Comparison of ENCODE assay signal across 1 cellular context in the genomic region with DNA sequence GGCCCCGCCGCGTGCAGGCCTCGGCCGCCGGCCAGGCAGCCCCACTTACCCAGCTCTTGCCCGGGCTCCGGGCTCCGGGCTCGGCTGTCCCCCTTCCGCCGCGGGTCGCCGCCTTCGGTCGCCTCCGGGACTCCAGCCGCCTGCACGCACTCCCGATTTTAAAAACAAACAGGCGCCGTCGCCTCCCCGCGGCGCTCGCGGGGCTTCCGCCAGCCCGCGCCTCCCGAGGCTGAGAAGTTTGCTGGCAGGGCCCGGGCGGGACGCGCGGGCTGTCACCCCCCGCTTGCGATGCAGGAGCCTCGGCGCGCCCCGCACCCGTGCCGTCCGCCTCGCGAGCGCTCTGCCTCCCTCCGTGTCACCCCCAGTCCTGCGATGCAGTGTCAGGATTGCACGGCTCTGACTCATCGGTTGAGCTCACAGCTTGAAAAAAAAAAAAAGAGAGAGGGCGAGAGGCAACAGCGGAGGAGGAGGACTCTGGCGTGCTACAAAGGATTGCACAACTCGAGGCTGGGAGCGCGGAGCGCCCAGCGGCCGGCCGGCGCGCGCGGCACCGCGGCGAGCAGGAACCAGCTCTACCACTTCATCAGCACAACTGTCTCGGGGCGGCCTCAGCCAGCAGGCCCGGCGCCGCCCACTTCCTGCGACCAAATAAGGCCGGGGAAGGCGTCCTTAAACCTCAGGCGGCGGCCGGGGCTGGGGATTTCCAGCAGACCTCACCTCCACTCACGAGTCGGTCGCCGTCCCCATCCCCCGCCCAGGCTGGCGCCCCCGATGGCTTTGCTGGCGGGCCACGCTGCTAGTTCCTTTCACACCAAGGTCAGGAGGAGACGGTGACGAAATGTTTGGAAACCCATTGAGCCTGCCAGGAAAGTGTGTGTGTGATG.
TF ChIP-seq lines count a peak whose summit lies in the region.

No MANE protein-coding gene starts in this region.

TF ChIP-seq in HepG2, 621 proteins besides CTCF, POLR2A, EP300 and RAD21 (continued from another document and continues in another):
- TF ChIP-seq, protein P1, sequence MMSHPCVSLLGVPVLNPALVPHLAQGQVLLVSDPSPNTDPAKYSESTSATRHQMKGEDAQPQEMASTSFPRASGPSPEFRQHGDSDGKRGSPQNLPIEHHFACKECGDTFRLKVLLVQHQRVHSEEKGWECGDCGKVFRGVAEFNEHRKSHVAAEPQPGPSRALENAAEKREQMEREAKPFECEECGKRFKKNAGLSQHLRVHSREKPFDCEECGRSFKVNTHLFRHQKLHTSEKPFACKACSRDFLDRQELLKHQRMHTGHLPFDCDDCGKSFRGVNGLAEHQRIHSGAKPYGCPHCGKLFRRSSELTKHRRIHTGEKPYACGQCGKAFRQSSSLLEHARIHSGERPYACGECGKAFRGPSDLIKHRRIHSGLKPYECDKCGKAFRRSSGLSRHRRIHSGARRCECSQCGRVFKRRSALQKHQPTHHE (CRISPR knock-in tag; IDR thresholded peaks at IDR 0.05; ENCODE audit: borderline replicate concordance), result no peak
- TF ChIP-seq, protein P2, sequence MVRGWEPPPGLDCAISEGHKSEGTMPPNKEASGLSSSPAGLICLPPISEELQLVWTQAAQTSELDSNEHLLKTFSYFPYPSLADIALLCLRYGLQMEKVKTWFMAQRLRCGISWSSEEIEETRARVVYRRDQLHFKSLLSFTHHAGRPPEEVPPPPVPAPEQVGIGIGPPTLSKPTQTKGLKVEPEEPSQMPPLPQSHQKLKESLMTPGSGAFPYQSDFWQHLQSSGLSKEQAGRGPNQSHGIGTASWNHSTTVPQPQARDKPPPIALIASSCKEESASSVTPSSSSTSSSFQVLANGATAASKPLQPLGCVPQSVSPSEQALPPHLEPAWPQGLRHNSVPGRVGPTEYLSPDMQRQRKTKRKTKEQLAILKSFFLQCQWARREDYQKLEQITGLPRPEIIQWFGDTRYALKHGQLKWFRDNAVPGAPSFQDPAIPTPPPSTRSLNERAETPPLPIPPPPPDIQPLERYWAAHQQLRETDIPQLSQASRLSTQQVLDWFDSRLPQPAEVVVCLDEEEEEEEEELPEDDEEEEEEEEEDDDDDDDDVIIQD (CRISPR knock-in tag; IDR thresholded peaks at IDR 0.05; ENCODE audit: low read depth), result 0 out of 2 replicates have a peak, but pooled peaks have one; percentile 29
- TF ChIP-seq ZNF441 (CRISPR knock-in tag; IDR thresholded peaks at IDR 0.05; ENCODE audit: borderline replicate concordance) (peak; percentile 89), ZNF430 (CRISPR knock-in tag; IDR thresholded peaks at IDR 0.05) (peak; percentile 96), ZNF329 (CRISPR knock-in tag; IDR thresholded peaks at IDR 0.05; ENCODE audit: low read depth) (0 out of 2 replicates have a peak, but pooled peaks have one; percentile 33), ZNF460 (CRISPR knock-in tag; IDR thresholded peaks at IDR 0.05; ENCODE audit: borderline replicate concordance) (peak; percentile 14; the same call in 1 of the 2 replicates), SRY (CRISPR knock-in tag; IDR thresholded peaks at IDR 0.05) (no peak), HOXA7 (CRISPR knock-in tag; IDR thresholded peaks at IDR 0.05) (no peak), TCF12 (IDR thresholded peaks at IDR 0.05) (no peak), TCF12 (CRISPR knock-in tag; IDR thresholded peaks at IDR 0.05) (0 out of 2 replicates have a peak, but pooled peaks have one; percentile 33), NR1H2 (CRISPR knock-in tag; IDR thresholded peaks at IDR 0.05; ENCODE audit: borderline replicate concordance, low read depth) (no peak), TAF15 (IDR thresholded peaks at IDR 0.05; ENCODE audit: low read depth, low read length, poor library complexity, severe bottlenecking) (no peak), ZNF674 (CRISPR knock-in tag; IDR thresholded peaks at IDR 0.05; ENCODE audit: low read depth) (no peak), ARNT (IDR thresholded peaks at IDR 0.05) (no peak), ZNF777 (CRISPR knock-in tag; IDR thresholded peaks at IDR 0.05) (peak; percentile 51; the same call in 1 of the 2 replicates), ZNF484 (CRISPR knock-in tag; IDR thresholded peaks at IDR 0.05; ENCODE audit: borderline replicate concordance, low read depth) (no peak), ZNF678 (CRISPR knock-in tag; IDR thresholded peaks at IDR 0.05) (peak; percentile 92), KMT2B (CRISPR knock-in tag; IDR thresholded peaks at IDR 0.05) (peak; percentile 31)
- TF ChIP-seq, protein P3, sequence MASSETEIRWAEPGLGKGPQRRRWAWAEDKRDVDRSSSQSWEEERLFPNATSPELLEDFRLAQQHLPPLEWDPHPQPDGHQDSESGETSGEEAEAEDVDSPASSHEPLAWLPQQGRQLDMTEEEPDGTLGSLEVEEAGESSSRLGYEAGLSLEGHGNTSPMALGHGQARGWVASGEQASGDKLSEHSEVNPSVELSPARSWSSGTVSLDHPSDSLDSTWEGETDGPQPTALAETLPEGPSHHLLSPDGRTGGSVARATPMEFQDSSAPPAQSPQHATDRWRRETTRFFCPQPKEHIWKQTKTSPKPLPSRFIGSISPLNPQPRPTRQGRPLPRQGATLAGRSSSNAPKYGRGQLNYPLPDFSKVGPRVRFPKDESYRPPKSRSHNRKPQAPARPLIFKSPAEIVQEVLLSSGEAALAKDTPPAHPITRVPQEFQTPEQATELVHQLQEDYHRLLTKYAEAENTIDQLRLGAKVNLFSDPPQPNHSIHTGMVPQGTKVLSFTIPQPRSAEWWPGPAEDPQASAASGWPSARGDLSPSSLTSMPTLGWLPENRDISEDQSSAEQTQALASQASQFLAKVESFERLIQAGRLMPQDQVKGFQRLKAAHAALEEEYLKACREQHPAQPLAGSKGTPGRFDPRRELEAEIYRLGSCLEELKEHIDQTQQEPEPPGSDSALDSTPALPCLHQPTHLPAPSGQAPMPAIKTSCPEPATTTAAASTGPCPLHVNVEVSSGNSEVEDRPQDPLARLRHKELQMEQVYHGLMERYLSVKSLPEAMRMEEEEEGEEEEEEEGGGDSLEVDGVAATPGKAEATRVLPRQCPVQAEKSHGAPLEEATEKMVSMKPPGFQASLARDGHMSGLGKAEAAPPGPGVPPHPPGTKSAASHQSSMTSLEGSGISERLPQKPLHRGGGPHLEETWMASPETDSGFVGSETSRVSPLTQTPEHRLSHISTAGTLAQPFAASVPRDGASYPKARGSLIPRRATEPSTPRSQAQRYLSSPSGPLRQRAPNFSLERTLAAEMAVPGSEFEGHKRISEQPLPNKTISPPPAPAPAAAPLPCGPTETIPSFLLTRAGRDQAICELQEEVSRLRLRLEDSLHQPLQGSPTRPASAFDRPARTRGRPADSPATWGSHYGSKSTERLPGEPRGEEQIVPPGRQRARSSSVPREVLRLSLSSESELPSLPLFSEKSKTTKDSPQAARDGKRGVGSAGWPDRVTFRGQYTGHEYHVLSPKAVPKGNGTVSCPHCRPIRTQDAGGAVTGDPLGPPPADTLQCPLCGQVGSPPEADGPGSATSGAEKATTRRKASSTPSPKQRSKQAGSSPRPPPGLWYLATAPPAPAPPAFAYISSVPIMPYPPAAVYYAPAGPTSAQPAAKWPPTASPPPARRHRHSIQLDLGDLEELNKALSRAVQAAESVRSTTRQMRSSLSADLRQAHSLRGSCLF (CRISPR knock-in tag; IDR thresholded peaks at IDR 0.05; ENCODE audit: borderline replicate concordance), result no peak
- TF ChIP-seq, protein P4, sequence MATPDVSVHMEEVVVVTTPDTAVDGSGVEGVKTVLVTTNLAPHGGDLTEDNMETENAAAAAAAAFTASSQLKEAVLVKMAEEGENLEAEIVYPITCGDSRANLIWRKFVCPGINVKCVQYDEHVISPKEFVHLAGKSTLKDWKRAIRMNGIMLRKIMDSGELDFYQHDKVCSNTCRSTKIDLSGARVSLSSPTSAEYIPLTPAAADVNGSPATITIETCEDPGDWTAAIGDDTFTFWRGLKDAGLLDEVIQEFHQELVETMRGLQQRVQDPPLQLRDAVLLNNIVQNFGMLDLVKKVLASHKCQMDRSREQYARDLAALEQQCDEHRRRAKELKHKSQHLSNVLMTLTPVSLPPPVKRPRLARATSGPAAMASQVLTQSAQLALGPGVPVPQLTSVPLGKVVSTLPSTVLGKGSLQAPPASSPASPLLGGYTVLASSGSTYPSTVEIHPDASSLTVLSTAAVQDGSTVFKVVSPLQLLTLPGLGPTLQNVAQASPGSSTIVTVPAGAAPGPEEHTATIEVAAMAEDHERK (CRISPR knock-in tag; IDR thresholded peaks at IDR 0.05; ENCODE audit: low read depth), result no peak
- TF ChIP-seq, protein P5, sequence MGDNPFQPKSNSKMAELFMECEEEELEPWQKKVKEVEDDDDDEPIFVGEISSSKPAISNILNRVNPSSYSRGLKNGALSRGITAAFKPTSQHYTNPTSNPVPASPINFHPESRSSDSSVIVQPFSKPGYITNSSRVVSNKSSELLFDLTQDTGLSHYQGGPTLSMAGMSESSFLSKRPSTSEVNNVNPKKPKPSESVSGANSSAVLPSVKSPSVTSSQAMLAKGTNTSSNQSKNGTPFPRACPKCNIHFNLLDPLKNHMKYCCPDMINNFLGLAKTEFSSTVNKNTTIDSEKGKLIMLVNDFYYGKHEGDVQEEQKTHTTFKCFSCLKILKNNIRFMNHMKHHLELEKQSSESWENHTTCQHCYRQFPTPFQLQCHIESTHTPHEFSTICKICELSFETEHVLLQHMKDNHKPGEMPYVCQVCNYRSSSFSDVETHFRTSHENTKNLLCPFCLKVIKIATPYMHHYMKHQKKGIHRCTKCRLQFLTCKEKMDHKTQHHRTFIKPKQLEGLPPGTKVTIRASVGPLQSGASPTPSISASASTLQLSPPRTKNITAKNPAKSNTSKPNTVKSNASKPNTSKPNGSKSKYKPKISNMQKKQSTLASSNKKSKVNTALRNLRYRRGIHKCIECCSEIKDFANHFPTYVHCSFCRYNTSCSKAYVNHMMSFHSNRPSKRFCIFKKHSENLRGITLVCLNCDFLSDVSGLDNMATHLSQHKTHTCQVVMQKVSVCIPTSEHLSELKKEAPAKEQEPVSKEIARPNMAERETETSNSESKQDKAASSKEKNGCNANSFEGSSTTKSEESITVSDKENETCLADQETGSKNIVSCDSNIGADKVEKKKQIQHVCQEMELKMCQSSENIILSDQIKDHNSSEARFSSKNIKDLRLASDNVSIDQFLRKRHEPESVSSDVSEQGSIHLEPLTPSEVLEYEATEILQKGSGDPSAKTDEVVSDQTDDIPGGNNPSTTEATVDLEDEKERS (CRISPR knock-in tag; IDR thresholded peaks at IDR 0.05), result no peak
- TF ChIP-seq, protein P6, sequence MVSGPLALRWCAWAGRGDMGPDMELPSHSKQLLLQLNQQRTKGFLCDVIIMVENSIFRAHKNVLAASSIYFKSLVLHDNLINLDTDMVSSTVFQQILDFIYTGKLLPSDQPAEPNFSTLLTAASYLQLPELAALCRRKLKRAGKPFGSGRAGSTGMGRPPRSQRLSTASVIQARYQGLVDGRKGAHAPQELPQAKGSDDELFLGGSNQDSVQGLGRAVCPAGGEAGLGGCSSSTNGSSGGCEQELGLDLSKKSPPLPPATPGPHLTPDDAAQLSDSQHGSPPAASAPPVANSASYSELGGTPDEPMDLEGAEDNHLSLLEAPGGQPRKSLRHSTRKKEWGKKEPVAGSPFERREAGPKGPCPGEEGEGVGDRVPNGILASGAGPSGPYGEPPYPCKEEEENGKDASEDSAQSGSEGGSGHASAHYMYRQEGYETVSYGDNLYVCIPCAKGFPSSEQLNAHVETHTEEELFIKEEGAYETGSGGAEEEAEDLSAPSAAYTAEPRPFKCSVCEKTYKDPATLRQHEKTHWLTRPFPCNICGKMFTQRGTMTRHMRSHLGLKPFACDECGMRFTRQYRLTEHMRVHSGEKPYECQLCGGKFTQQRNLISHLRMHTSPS (CRISPR knock-in tag; IDR thresholded peaks at IDR 0.05; ENCODE audit: low read depth), result no peak
- TF ChIP-seq, protein P7, sequence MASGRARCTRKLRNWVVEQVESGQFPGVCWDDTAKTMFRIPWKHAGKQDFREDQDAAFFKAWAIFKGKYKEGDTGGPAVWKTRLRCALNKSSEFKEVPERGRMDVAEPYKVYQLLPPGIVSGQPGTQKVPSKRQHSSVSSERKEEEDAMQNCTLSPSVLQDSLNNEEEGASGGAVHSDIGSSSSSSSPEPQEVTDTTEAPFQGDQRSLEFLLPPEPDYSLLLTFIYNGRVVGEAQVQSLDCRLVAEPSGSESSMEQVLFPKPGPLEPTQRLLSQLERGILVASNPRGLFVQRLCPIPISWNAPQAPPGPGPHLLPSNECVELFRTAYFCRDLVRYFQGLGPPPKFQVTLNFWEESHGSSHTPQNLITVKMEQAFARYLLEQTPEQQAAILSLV (CRISPR knock-in tag; IDR thresholded peaks at IDR 0.05; ENCODE audit: borderline replicate concordance), result peak; percentile 81; the same call in 1 of the 2 replicates
- TF ChIP-seq, protein P8, sequence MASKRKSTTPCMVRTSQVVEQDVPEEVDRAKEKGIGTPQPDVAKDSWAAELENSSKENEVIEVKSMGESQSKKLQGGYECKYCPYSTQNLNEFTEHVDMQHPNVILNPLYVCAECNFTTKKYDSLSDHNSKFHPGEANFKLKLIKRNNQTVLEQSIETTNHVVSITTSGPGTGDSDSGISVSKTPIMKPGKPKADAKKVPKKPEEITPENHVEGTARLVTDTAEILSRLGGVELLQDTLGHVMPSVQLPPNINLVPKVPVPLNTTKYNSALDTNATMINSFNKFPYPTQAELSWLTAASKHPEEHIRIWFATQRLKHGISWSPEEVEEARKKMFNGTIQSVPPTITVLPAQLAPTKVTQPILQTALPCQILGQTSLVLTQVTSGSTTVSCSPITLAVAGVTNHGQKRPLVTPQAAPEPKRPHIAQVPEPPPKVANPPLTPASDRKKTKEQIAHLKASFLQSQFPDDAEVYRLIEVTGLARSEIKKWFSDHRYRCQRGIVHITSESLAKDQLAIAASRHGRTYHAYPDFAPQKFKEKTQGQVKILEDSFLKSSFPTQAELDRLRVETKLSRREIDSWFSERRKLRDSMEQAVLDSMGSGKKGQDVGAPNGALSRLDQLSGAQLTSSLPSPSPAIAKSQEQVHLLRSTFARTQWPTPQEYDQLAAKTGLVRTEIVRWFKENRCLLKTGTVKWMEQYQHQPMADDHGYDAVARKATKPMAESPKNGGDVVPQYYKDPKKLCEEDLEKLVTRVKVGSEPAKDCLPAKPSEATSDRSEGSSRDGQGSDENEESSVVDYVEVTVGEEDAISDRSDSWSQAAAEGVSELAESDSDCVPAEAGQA (IDR thresholded peaks at IDR 0.05; ENCODE audit: low read depth), result peak; percentile 22; the same call in 1 of the 2 replicates
- TF ChIP-seq, protein P8 (CRISPR knock-in tag; IDR thresholded peaks at IDR 0.05; ENCODE audit: borderline replicate concordance), result no peak
